In the genomic region with DNA sequence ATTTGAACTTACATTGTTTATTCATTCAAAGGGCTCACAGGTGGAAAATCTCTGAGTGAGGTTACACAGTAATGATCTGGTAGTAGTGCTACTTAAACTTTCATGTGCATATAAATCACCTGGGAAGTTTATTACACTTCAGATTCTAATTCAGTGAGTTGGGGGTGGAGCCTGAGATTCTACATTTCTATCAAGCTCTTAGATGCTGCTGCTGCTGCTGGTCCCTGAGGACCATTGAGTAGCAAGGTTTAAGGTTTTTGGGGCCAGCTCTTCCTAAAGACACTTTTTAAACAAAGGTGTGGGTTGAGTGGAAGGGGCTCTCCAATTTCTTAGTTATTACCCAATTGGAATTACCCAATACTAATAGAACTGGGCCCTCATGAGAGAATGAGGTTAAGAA, we compare ENCODE assay signal across 1 cellular context.
TF ChIP-seq lines count a peak whose summit lies in the region.

No MANE protein-coding gene starts in this region.

TF ChIP-seq in HEK293, 187 proteins besides CTCF, POLR2A, EP300 and RAD21 (continued from another document):
- TF ChIP-seq, protein P1, sequence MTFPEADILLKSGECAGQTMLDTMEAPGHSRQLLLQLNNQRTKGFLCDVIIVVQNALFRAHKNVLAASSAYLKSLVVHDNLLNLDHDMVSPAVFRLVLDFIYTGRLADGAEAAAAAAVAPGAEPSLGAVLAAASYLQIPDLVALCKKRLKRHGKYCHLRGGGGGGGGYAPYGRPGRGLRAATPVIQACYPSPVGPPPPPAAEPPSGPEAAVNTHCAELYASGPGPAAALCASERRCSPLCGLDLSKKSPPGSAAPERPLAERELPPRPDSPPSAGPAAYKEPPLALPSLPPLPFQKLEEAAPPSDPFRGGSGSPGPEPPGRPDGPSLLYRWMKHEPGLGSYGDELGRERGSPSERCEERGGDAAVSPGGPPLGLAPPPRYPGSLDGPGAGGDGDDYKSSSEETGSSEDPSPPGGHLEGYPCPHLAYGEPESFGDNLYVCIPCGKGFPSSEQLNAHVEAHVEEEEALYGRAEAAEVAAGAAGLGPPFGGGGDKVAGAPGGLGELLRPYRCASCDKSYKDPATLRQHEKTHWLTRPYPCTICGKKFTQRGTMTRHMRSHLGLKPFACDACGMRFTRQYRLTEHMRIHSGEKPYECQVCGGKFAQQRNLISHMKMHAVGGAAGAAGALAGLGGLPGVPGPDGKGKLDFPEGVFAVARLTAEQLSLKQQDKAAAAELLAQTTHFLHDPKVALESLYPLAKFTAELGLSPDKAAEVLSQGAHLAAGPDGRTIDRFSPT (tag by site-specific recombination; IDR thresholded peaks at IDR 0.05) = 0 out of 2 replicates have a peak, but pooled peaks have one; percentile 25
- TF ChIP-seq, protein P2, sequence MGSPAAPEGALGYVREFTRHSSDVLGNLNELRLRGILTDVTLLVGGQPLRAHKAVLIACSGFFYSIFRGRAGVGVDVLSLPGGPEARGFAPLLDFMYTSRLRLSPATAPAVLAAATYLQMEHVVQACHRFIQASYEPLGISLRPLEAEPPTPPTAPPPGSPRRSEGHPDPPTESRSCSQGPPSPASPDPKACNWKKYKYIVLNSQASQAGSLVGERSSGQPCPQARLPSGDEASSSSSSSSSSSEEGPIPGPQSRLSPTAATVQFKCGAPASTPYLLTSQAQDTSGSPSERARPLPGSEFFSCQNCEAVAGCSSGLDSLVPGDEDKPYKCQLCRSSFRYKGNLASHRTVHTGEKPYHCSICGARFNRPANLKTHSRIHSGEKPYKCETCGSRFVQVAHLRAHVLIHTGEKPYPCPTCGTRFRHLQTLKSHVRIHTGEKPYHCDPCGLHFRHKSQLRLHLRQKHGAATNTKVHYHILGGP (tag by site-specific recombination; IDR thresholded peaks at IDR 0.05) = no peak
- peak; percentile 66 for TF ChIP-seq OSR2 (tag by site-specific recombination; IDR thresholded peaks at IDR 0.05)
